20 cellular contexts compared by ENCODE assay signal in genomic region chr9:96068511-96068910, GRCh38.
DNase-seq lines count a peak whose midpoint lies in the region; TF ChIP-seq lines count a peak whose summit lies in the region.
"Had no signal": no experiment of that assay in that cellular context is flagged by ENCODE, and none has a peak within 500 bp of the region (broad histone marks: within the 10 kb centered on the region; RNA-seq: fewer than 3 reads in every experiment).

No MANE protein-coding gene starts in this region.

- H3K27me3 ChIP-seq in stomach = no peaks in the 10 kb centered on the region

- DNase-seq in NCI-H526 (lab: John Stamatoyannopoulos, UW) = peak; percentile 20 to 28
- no peak for DNase-seq in NCI-H526 treated with DMSO at 0.1 percent for 48 hours (lab: John Stamatoyannopoulos, UW)
- peak; percentile 79 for DNase-seq in LNCaP clone FGC (ENCODE audit: low read depth)
- DNase-seq in choroid plexus epithelial cell (ENCODE audit: low read depth) = peak; percentile 8
- peak; percentile 90 for DNase-seq in stomach
- no peak for DNase-seq in GM13976 (ENCODE audit: low spot score)
- no peak for DNase-seq in activated CD8-positive, alpha-beta memory T cell treated with anti-CD3 and anti-CD28 coated beads, Interleukin-2, amount 50 U/mL, for 48 hours
- DNase-seq: AML-193; C1 segment of cervical spinal cord; EL; GF-D8; GOT3; HCEC 1CT; IMR-90; NCI-H1417 treated with DMSO at 0.1 percent for 48 hours; NCI-H187 treated with DMSO at 0.1 percent for 48 hours; NCI-H2171; NCI-H446 treated with DMSO at 0.1 percent for 48 hours; NK-92 treated with Interleukin-12 subunit alpha and Interleukin-12 subunit beta, amount 100 ng/mL, for 24 hours had no signal

- TF ChIP-seq POLR2A in stomach (IDR thresholded peaks at IDR 0.05) = no peak

- no peaks in the 10 kb centered on the region for H3K9me3 ChIP-seq in stomach

- peak overlapping the region in 2 of 5 donors; percentile 55 to 58 for H3K27ac ChIP-seq in stomach
- H3K27ac ChIP-seq: KMS-11 had no signal

- H3K36me3 ChIP-seq in stomach = no peaks in the 10 kb centered on the region

- H3K4me1 ChIP-seq in stomach = peaks cover 28 to 46% (median 37%) of the 10 kb centered on the region in 4 donors

- 25 to 60% (median 49%) methylated on average over 11 of the region's 11 CpGs for WGBS in stomach, 5 donors

- no peak overlapping the region for H3K4me3 ChIP-seq in LNCaP clone FGC (ENCODE audit: low read depth, low read length)
- no peak overlapping the region for H3K4me3 ChIP-seq in choroid plexus epithelial cell (ENCODE audit: low read depth, low read length)
- H3K4me3 ChIP-seq in stomach = no peak overlapping the region

- TF ChIP-seq CTCF in LNCaP clone FGC (IDR thresholded peaks at IDR 0.05; ENCODE audit: control insufficient read depth, extremely low read depth, insufficient read depth) = no peak
- no peak for TF ChIP-seq CTCF in choroid plexus epithelial cell (conservative IDR thresholded peaks at IDR 0.05; ENCODE audit: low read depth, low read length)
- TF ChIP-seq CTCF in stomach (IDR thresholded peaks at IDR 0.05) = no peak
- TF ChIP-seq CTCF in GM13976 (IDR thresholded peaks at IDR 0.05; ENCODE audit: borderline replicate concordance, control extremely low read depth, extremely low read depth, insufficient read depth, missing control alignments) = no peak

- TF ChIP-seq EP300 in stomach (IDR thresholded peaks at IDR 0.05) = no peak

- intact Hi-C loops in stomach (cut with DNase I; ENCODE audit: low total_unique reads) = no loop called here

- in situ Hi-C loops in GM13976 (cut with MboI; ENCODE audit: low sequenced_read_pairs, unreplicated experiment) = no loop called here

Comparison
In these comparisons a context has a peak if more than half of its experiments do, and no peak if none do; other contexts are left out.
1. DNase-seq: peak in NCI-H526 (2 of 2), LNCaP clone FGC (single experiment), choroid plexus epithelial cell (single experiment) and stomach (single experiment); none in NCI-H526 treated with DMSO at 0.1 percent for 48 hours (single experiment), GM13976 (single experiment) and activated CD8-positive, alpha-beta memory T cell treated with anti-CD3 and anti-CD28 coated beads, Interleukin-2, amount 50 U/mL, for 48 hours (single experiment).